In genomic region chr14:77181603-77182437, GRCh38 we compare ENCODE assay signal across 7 cellular contexts. TPM values are rescaled to one million over a fixed set of nuclear protein-coding genes. Genes with fewer than 3 reads are reported as not detected.
DNase-seq lines count a peak whose midpoint lies in the region; ATAC-seq and TF ChIP-seq lines count a peak whose summit lies in the region.

Gene TMEM63C, plus strand, starts transcription at chr14:77181798. Its CDS starts 37,016 bp downstream, at chr14:77218814.

- H3K27me3 ChIP-seq in KMS-11 (ENCODE audit: insufficient read depth, low read depth), result no peaks in the 10 kb centered on the region
- no peaks in the 10 kb centered on the region for H3K27me3 ChIP-seq in Peyer's patch
- H3K27me3 ChIP-seq in cardiac muscle cell, result peaks cover 11% of the 10 kb centered on the region
- H3K27me3 ChIP-seq in prostate gland (replicated peaks; ENCODE audit: insufficient read depth), result no peaks in the 10 kb centered on the region

- H3K4me3 ChIP-seq in KMS-11 (IDR thresholded peaks at IDR 0.05; ENCODE audit: insufficient read depth, low read depth, low read length), result no peak within 1 kb of the TSS
- peak within 1 kb of the TSS; percentile 32 to 56 (median 52) for H3K4me3 ChIP-seq in Peyer's patch
- peak within 1 kb of the TSS; percentile 37 for H3K4me3 ChIP-seq in cardiac muscle cell
- peak within 1 kb of the TSS; percentile 17 to 36 for H3K4me3 ChIP-seq in prostate gland

- peak; percentile 53 to 83 (median 73) for DNase-seq in Peyer's patch
- DNase-seq in activated T-helper 9 cell treated with anti-CD3 and anti-CD28 coated beads, Interleukin-2, amount 50 U/mL, for 16 hours (ENCODE audit: low read depth), result peak; percentile 47
- peak; percentile 15 to 84 for DNase-seq in cardiac muscle cell (ENCODE audit: low read depth in 1 of 2, low spot score in 1 of 2)
- no peak for DNase-seq in prostate gland (ENCODE audit: low spot score)
- DNase-seq in posterior vena cava (ENCODE audit: low spot score), result no peak

- peak within 1 kb of the TSS; percentile 49; the same call in 1 of the 2 replicates for H3K9ac ChIP-seq in KMS-11

- H3K9me3 ChIP-seq in Peyer's patch (no peaks in the 10 kb centered on the region), cardiac muscle cell (ENCODE audit: low read depth) (no peaks in the 10 kb centered on the region), prostate gland (no peaks in the 10 kb centered on the region)

- H3K36me3 ChIP-seq in KMS-11 (ENCODE audit: insufficient read depth) (no peaks in the 10 kb centered on the region), Peyer's patch (no peaks in the 10 kb centered on the region), cardiac muscle cell (no peaks in the 10 kb centered on the region), prostate gland (no peaks in the 10 kb centered on the region)

- peaks cover 9% of the 10 kb centered on the region for H3K4me1 ChIP-seq in KMS-11 (ENCODE audit: low read depth, poor library complexity, severe bottlenecking)
- H3K4me1 ChIP-seq in Peyer's patch, result peaks cover 0 to 21% (median 10%) of the 10 kb centered on the region in 4 donors
- H3K4me1 ChIP-seq in cardiac muscle cell (ENCODE audit: low read depth), result no peaks in the 10 kb centered on the region
- no peaks in the 10 kb centered on the region for H3K4me1 ChIP-seq in prostate gland (replicated peaks)

- no peak within 1 kb of the TSS for H3K27ac ChIP-seq in KMS-11
- H3K27ac ChIP-seq in Peyer's patch, result peak within 1 kb of the TSS in 2 of 4 donors; percentile 17 to 55
- H3K27ac ChIP-seq in cardiac muscle cell, result no peak within 1 kb of the TSS
- H3K27ac ChIP-seq in prostate gland, result no peak within 1 kb of the TSS

- H3K4me2 ChIP-seq in KMS-11, result peak within 1 kb of the TSS; percentile 71

- peak; percentile 63 to 66 for TF ChIP-seq POLR2A in Peyer's patch (IDR thresholded peaks at IDR 0.05)
- no peak for TF ChIP-seq POLR2A in prostate gland (IDR thresholded peaks at IDR 0.05)

- TF ChIP-seq CTCF in KMS-11 (conservative IDR thresholded peaks at IDR 0.05; ENCODE audit: low read depth, low read length) (no peak), Peyer's patch (IDR thresholded peaks at IDR 0.05) (no peak), cardiac muscle cell (IDR thresholded peaks at IDR 0.05; ENCODE audit: low read depth, low read length) (no peak), prostate gland (IDR thresholded peaks at IDR 0.05) (no peak)

- no peaks in the 10 kb centered on the region for H4K20me1 ChIP-seq in KMS-11 (ENCODE audit: insufficient read depth)

- 1% methylated on average over 42 of the region's 46 CpGs for WGBS in prostate gland

- no peaks in the 10 kb centered on the region for H3K79me2 ChIP-seq in KMS-11 (ENCODE audit: insufficient read depth, low read depth)

- intact Hi-C loops in prostate gland (cut with DNase I), result no loop called here
- intact Hi-C loops in posterior vena cava (cut with DNase I), result no loop called here

- ATAC-seq in GM19351 (IDR thresholded peaks at IDR 0.05; ENCODE audit: unreplicated experiment), result peak; percentile 81

- H2AFZ ChIP-seq in KMS-11 (ENCODE audit: low read depth), result peak within 1 kb of the TSS; percentile 84

RNA-seq across cellular contexts. Expression of gene TMEM63C, which starts in this region (rescaled TPM):
- total RNA-seq in Peyer's patch (10 to 100 TPM in 2 of 4 donors, 1 to 10 TPM in 2; 3.3 to 43.7 (median 11.3) TPM), cardiac muscle cell (0.36 and 0.74 TPM in 2 replicates), prostate gland (1 to 10 TPM; 2.0 to 7.8 TPM), posterior vena cava (not detected)
- 0.80 and 1.1 TPM in 2 replicates for polyA plus RNA-seq in cardiac muscle cell

Comparison
In these comparisons a context has a peak if more than half of its experiments do, and no peak if none do; other contexts are left out.
1. DNase-seq: peak in Peyer's patch (3 of 3), activated T-helper 9 cell treated with anti-CD3 and anti-CD28 coated beads, Interleukin-2, amount 50 U/mL, for 16 hours (single experiment) and cardiac muscle cell (2 of 2); none in prostate gland (single experiment) and posterior vena cava (single experiment).